In genomic region chr11:130002846-130003716, GRCh38 we compare ENCODE assay signal across 2 cellular contexts.
TF ChIP-seq lines count a peak whose summit lies in the region.

No MANE protein-coding gene starts in this region.

TF ChIP-seq in HCT116, 20 proteins besides CTCF, POLR2A, EP300 and RAD21 (continued from another document):
- TF ChIP-seq FOSL1 (IDR thresholded peaks at IDR 0.05; ENCODE audit: low read depth) (peak; percentile 66), CBX3 (IDR thresholded peaks at IDR 0.05; ENCODE audit: low read depth) (no peak), JUND (IDR thresholded peaks at IDR 0.05) (no peak), EZH2phosphoT487 (IDR thresholded peaks at IDR 0.05; ENCODE audit: borderline replicate concordance) (no peak), POLR2AphosphoS5 (IDR thresholded peaks at IDR 0.05; ENCODE audit: low read depth, low read length) (peak; percentile 70), TCF7L2 (IDR thresholded peaks at IDR 0.05; ENCODE audit: borderline replicate concordance, extremely low read depth, insufficient read depth, insufficient read length) (no peak), SIN3A (IDR thresholded peaks at IDR 0.05; ENCODE audit: low read depth) (peak; percentile 62), CEBPB (IDR thresholded peaks at IDR 0.05; ENCODE audit: low read depth) (peak; percentile 38; the same call in 1 of the 2 replicates), ELF1 (IDR thresholded peaks at IDR 0.05; ENCODE audit: borderline replicate concordance, low read depth) (no peak), MAX (IDR thresholded peaks at IDR 0.05) (peak; percentile 95), YY1 (IDR thresholded peaks at IDR 0.05; ENCODE audit: extremely low read depth, insufficient replicate concordance, low read depth, low read length) (peak; percentile 65), EGR1 (IDR thresholded peaks at IDR 0.05; ENCODE audit: low read depth) (no peak), EZH2 (IDR thresholded peaks at IDR 0.05) (no peak), SRF (IDR thresholded peaks at IDR 0.05; ENCODE audit: low read depth) (peak; percentile 64), ZBTB33 (IDR thresholded peaks at IDR 0.05; ENCODE audit: extremely low read depth, insufficient replicate concordance, low read length) (no peak), ZNF274 (IDR thresholded peaks at IDR 0.05; ENCODE audit: low read depth, low read length) (no peak), ZFX (IDR thresholded peaks at IDR 0.05) (peak; percentile 44; the same call in 1 of the 2 replicates)
- TF ChIP-seq, protein P1, sequence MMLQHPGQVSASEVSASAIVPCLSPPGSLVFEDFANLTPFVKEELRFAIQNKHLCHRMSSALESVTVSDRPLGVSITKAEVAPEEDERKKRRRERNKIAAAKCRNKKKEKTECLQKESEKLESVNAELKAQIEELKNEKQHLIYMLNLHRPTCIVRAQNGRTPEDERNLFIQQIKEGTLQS (IDR thresholded peaks at IDR 0.05) = no peak

TF ChIP-seq in neural cell, 6 proteins besides CTCF, POLR2A, EP300 and RAD21 (continued from another document):
- peak; percentile 40 for TF ChIP-seq REST (IDR thresholded peaks at IDR 0.05; ENCODE audit: borderline replicate concordance)
TF ChIP-seq in neural cell: peak in this region for 4.
